ENCODE assay signal across 8 cellular contexts in genomic region chr3:135966349-135966695, GRCh38.
DNase-seq lines count a peak whose midpoint lies in the region; ATAC-seq lines count a peak whose summit lies in the region.

No MANE protein-coding gene starts in this region.

- H3K27ac ChIP-seq in angular gyrus (ENCODE audit: low read depth, low read length), result peak overlapping the region; percentile 72

- H3K4me1 Mint-ChIP-seq in stimulated activated naive CD8-positive, alpha-beta T cell treated with anti-CD3 and anti-CD28 coated beads, Interleukin-15, amount 100 ng/mL, for 72 hours, result peaks cover 14% of the 10 kb centered on the region

- DNase-seq in DMS153 treated with DMSO at 0.1 percent for 48 hours (lab: John Stamatoyannopoulos, UW; ENCODE audit: unreplicated experiment) (peak; percentile 11), DMS153 (lab: John Stamatoyannopoulos, UW) (no peak), iPS-NIHi7 (ENCODE audit: extremely low spot score) (peak; percentile 47), cortex of kidney (lab: John Stamatoyannopoulos, UW) (no peak)
- DNase-seq in stimulated activated naive CD8-positive, alpha-beta T cell treated with anti-CD3 and anti-CD28 coated beads, Interleukin-15, amount 100 ng/mL, for 72 hours, result no peak
- DNase-seq in stimulated activated CD4-positive, alpha-beta T cell treated with anti-CD3 and anti-CD28 coated beads, Interleukin-15, amount 100 ng/mL, for 24 hours, result no peak

- peak; percentile 2 for ATAC-seq in HG03521 (IDR thresholded peaks at IDR 0.05; ENCODE audit: unreplicated experiment)
- ATAC-seq in stimulated activated naive CD8-positive, alpha-beta T cell treated with anti-CD3 and anti-CD28 coated beads, Interleukin-15, amount 100 ng/mL, for 72 hours, result no peak

- peak overlapping the region; percentile 81 to 85 for H3K4me3 Mint-ChIP-seq in stimulated activated naive CD8-positive, alpha-beta T cell treated with anti-CD3 and anti-CD28 coated beads, Interleukin-15, amount 100 ng/mL, for 72 hours

- H3K27ac Mint-ChIP-seq in stimulated activated naive CD8-positive, alpha-beta T cell treated with anti-CD3 and anti-CD28 coated beads, Interleukin-15, amount 100 ng/mL, for 72 hours, result peak overlapping the region in 1 of 2 donors; percentile 64

- peaks cover 9 to 12% of the 10 kb centered on the region in 2 donors for H3K9me3 Mint-ChIP-seq in stimulated activated naive CD8-positive, alpha-beta T cell treated with anti-CD3 and anti-CD28 coated beads, Interleukin-15, amount 100 ng/mL, for 72 hours

- H3K27me3 Mint-ChIP-seq in stimulated activated naive CD8-positive, alpha-beta T cell treated with anti-CD3 and anti-CD28 coated beads, Interleukin-15, amount 100 ng/mL, for 72 hours, result peaks cover 30% of the 10 kb centered on the region

Comparison
In these comparisons a context has a peak if more than half of its experiments do, and no peak if none do; other contexts are left out.
1. DNase-seq: peak in DMS153 treated with DMSO at 0.1 percent for 48 hours (single experiment) and iPS-NIHi7 (single experiment); none in DMS153 (single experiment), stimulated activated naive CD8-positive, alpha-beta T cell treated with anti-CD3 and anti-CD28 coated beads, Interleukin-15, amount 100 ng/mL, for 72 hours (0 of 2), stimulated activated CD4-positive, alpha-beta T cell treated with anti-CD3 and anti-CD28 coated beads, Interleukin-15, amount 100 ng/mL, for 24 hours (single experiment) and cortex of kidney (single experiment).